Comparison of ENCODE assay signal across 22 cellular contexts in genomic region chr11:30553521-30554110, GRCh38. TPM values are rescaled to one million over a fixed set of nuclear protein-coding genes. Genes with fewer than 3 reads are reported as not detected.
DNase-seq lines count a peak whose midpoint lies in the region; ATAC-seq and TF ChIP-seq lines count a peak whose summit lies in the region.
"Had no signal": no experiment of that assay in that cellular context is flagged by ENCODE, and none has a peak within 500 bp of the region (broad histone marks: within the 10 kb centered on the region; RNA-seq: fewer than 3 reads in every experiment).

No MANE protein-coding gene starts in this region.

- no peaks in the 10 kb centered on the region for H3K4me1 ChIP-seq in mucosa of descending colon (ENCODE audit: low read depth)
- no peaks in the 10 kb centered on the region for H3K4me1 ChIP-seq in trophoblast cell (ENCODE audit: control insufficient read depth in 1 of 2, insufficient read depth in 2 of 2, low read length in 2 of 2)
- H3K4me1 ChIP-seq: Peyer's patch had no signal

- intact Hi-C loops in mucosa of descending colon (cut with DNase I, micrococcal nuclease) = no loop called here

- H2BK120ac ChIP-seq in trophoblast cell (ENCODE audit: insufficient read depth, low read length, poor library complexity) = no peak overlapping the region

- H3K9ac ChIP-seq in trophoblast cell (ENCODE audit: low read length) = no peak overlapping the region
- H3K9ac ChIP-seq: SK-N-SH had no signal

- no peak for TF ChIP-seq CTCF in mucosa of descending colon (IDR thresholded peaks at IDR 0.05)

- no peak overlapping the region for H3K4me2 ChIP-seq in trophoblast cell (ENCODE audit: low read length)
- H3K4me2 ChIP-seq: SK-N-SH had no signal

- no peak overlapping the region for H4K8ac ChIP-seq in trophoblast cell (ENCODE audit: low read depth, low read length)

- ATAC-seq in mucosa of descending colon = peak; percentile 36
- ATAC-seq: K562, Right ventricle myocardium inferior had no signal

- no peaks in the 10 kb centered on the region for H3K79me1 ChIP-seq in trophoblast cell (ENCODE audit: low read length)

- H3K14ac ChIP-seq in trophoblast cell (ENCODE audit: low read length) = no peak overlapping the region

- H3K9me3 ChIP-seq in mucosa of descending colon (no peaks in the 10 kb centered on the region), trophoblast cell (ENCODE audit: insufficient read depth, low read depth, low read length) (no peaks in the 10 kb centered on the region)
- H3K9me3 ChIP-seq: Peyer's patch, SK-N-SH had no signal

- H2BK12ac ChIP-seq in trophoblast cell (ENCODE audit: low read length) = no peak overlapping the region

- H3K4me3 ChIP-seq in mucosa of descending colon (no peak overlapping the region), trophoblast cell (ENCODE audit: low read depth, low read length) (no peak overlapping the region)
- H3K4me3 ChIP-seq: K562, Peyer's patch had no signal

- no peak overlapping the region for H2BK5ac ChIP-seq in trophoblast cell (ENCODE audit: low read depth, low read length, poor library complexity)

- no CpG with 5 or more reads among the region's 3 CpGs for WGBS in trophoblast cell (ENCODE audit: extremely low coverage, insufficient coverage, insufficient read length)

- no peaks in the 10 kb centered on the region for H3K27me3 ChIP-seq in trophoblast cell (ENCODE audit: insufficient read depth, low read length)
- H3K27me3 ChIP-seq: Peyer's patch had no signal

- H3K4ac ChIP-seq in trophoblast cell (ENCODE audit: low read depth, low read length) = no peak overlapping the region

- H3K23ac ChIP-seq in trophoblast cell (ENCODE audit: low read length) = no peak overlapping the region

- H3K36me3 ChIP-seq in mucosa of descending colon (ENCODE audit: low read depth) (no peaks in the 10 kb centered on the region), trophoblast cell (ENCODE audit: control insufficient read depth in 1 of 2, insufficient read depth in 2 of 2, low read length in 2 of 2) (no peaks in the 10 kb centered on the region)
- H3K36me3 ChIP-seq: Peyer's patch had no signal

- H3K27ac ChIP-seq in trophoblast cell (ENCODE audit: low read depth, low read length) = no peak overlapping the region
- H3K27ac ChIP-seq: 22Rv1, HL-60, Peyer's patch had no signal

- no peak overlapping the region for H4K91ac ChIP-seq in trophoblast cell (ENCODE audit: low read depth, low read length)

- H3K18ac ChIP-seq in trophoblast cell (ENCODE audit: low read length) = no peak overlapping the region

- no peak overlapping the region for H2AFZ ChIP-seq in trophoblast cell (ENCODE audit: insufficient read depth, low read length, poor library complexity)

- peak; percentile 1 for DNase-seq in NOMO-1 treated with DMSO at 0.1 percent for 48 hours (lab: John Stamatoyannopoulos, UW; ENCODE audit: unreplicated experiment)
- no peak for DNase-seq in NOMO-1 treated with dmso at 0.1 percent for 144 hours (lab: John Stamatoyannopoulos, UW; ENCODE audit: unreplicated experiment)
- DNase-seq in foreskin melanocyte = peak; percentile 24
- no peak for DNase-seq in mucosa of descending colon
- no peak for DNase-seq in cerebellum (ENCODE audit: low spot score)
- no peak for DNase-seq in activated effector memory CD4-positive, alpha-beta T cell treated with anti-CD3 and anti-CD28 coated beads, Interleukin-2, amount 50 U/mL, for 16 hours
- no peak for DNase-seq in effector CD8-positive, alpha-beta T cell (lab: John Stamatoyannopoulos, UW)
- no peak for DNase-seq in trophoblast cell
- DNase-seq: Calu3; CD4-positive, alpha-beta memory T cell; DMS53; NCI-H1436; NCI-H2081; NCI-H510A; NCI-H82; Peyer's patch; SK-N-SH had no signal

- no peak overlapping the region for H2AK5ac ChIP-seq in trophoblast cell (ENCODE audit: low read length)

- H4K12ac ChIP-seq in trophoblast cell (ENCODE audit: low read depth, low read length) = no peak overlapping the region

- H3K79me2 ChIP-seq in trophoblast cell (ENCODE audit: control insufficient read depth, insufficient read depth, low read length, poor library complexity) = no peaks in the 10 kb centered on the region

RNA-seq across cellular contexts. Expression of gene MPPED2, which starts 32.5 kb away (rescaled TPM):
- total RNA-seq in mucosa of descending colon = 10 to 100 TPM in 1 of 3 donors, 1 to 10 TPM in 1, under 1 TPM in 1; 0.64 to 10.1 (median 1.6) TPM
- 50.4 TPM for total RNA-seq in cerebellum
- polyA plus RNA-seq in trophoblast cell (2013) = 0.47 and 0.66 TPM in 2 replicates
- total RNA-seq: Calu3; CD4-positive, alpha-beta memory T cell; K562 had no signal
- polyA plus RNA-seq: BJ; CD4-positive, alpha-beta memory T cell; K562 had no signal

Comparison
In these comparisons a context has a peak if more than half of its experiments do, and no peak if none do; other contexts are left out.
1. DNase-seq: peak in NOMO-1 treated with DMSO at 0.1 percent for 48 hours (single experiment) and foreskin melanocyte (single experiment); none in NOMO-1 treated with dmso at 0.1 percent for 144 hours (single experiment), mucosa of descending colon (0 of 3), cerebellum (single experiment), activated effector memory CD4-positive, alpha-beta T cell treated with anti-CD3 and anti-CD28 coated beads, Interleukin-2, amount 50 U/mL, for 16 hours (single experiment), effector CD8-positive, alpha-beta T cell (single experiment) and trophoblast cell (0 of 2).